8 cellular contexts compared by ENCODE assay signal in the genomic region with DNA sequence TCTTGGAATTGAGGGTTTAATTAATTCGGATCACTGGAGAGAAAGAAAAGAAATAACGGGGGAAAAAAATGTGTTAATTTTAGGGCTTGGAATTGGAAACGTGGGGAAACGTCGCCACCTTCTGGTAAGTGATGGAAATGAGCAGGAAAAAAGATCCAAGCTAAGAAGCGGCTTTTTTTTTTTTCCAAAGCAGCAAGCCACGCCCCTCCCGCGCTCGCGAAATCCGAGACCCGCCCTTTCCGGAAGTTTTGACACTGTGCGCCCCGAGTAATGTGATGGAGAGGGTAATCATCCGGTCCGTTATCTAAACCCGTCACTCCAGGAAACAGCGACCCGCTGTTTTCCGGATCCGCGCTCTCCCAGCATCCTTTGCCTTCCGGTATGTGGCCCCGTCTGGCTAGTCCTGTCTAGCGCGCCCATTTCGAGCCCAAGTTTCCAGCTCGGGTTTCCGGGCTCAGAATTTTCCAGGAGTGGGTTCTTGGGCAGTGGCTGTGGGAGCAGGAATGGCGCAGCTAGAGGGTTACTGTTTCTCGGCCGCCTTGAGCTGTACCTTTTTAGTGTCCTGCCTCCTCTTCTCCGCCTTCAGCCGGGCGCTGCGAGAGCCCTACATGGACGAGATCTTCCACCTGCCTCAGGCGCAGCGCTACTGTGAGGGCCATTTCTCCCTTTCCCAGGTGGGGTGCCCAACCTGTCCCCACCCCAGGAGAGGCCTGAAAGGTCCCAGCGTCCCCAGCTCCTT.
DNase-seq lines count a peak whose midpoint lies in the region; ATAC-seq and TF ChIP-seq lines count a peak whose summit lies in the region.

A gene with protein sequence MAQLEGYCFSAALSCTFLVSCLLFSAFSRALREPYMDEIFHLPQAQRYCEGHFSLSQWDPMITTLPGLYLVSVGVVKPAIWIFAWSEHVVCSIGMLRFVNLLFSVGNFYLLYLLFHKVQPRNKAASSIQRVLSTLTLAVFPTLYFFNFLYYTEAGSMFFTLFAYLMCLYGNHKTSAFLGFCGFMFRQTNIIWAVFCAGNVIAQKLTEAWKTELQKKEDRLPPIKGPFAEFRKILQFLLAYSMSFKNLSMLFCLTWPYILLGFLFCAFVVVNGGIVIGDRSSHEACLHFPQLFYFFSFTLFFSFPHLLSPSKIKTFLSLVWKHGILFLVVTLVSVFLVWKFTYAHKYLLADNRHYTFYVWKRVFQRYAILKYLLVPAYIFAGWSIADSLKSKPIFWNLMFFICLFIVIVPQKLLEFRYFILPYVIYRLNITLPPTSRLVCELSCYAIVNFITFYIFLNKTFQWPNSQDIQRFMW (plus strand): TSS at position 384 of the 739 bp plus-strand sequence. CDS start 120 bp downstream, at position 504.

- peaks cover 8% of the 10 kb centered on the region for H3K36me3 Mint-ChIP-seq in central memory CD8-positive, alpha-beta T cell (ENCODE audit: insufficient read depth)

- peak; percentile 9 for TF ChIP-seq CTCF in AG04449 (IDR thresholded peaks at IDR 0.05; ENCODE audit: insufficient read depth, low read length, missing control alignments)

- H3K4me3 ChIP-seq in AG04449 (ENCODE audit: low read depth, low read length), result peak within 1 kb of the TSS; percentile 86

- peaks cover 7% of the 10 kb centered on the region for H3K4me1 Mint-ChIP-seq in central memory CD8-positive, alpha-beta T cell

- CTCF ChIA-PET in AG04449 (lab: Yijun Ruan, JAX), result interaction anchor here (0.8 to 3.5 kb wide), 3 partner anchors 11 to 179 kb away, joined by 3 to 17 read pairs (median 3); no protein-coding TSS in a partner anchor

- H3K9me3 Mint-ChIP-seq in central memory CD8-positive, alpha-beta T cell, result no peaks in the 10 kb centered on the region

- H3K27ac Mint-ChIP-seq in central memory CD8-positive, alpha-beta T cell (ENCODE audit: low read depth), result peak within 1 kb of the TSS; percentile 98

- no peaks in the 10 kb centered on the region for H3K27me3 Mint-ChIP-seq in central memory CD8-positive, alpha-beta T cell

- peak; percentile 79 for DNase-seq in AG04449 (ENCODE audit: low read depth, low spot score)
- peak; percentile 75 for DNase-seq in NCI-H345 (lab: John Stamatoyannopoulos, UW)
- peak; percentile 80 to 90 (median 82) for DNase-seq in activated CD4-positive, CD25-positive, alpha-beta regulatory T cell (lab: John Stamatoyannopoulos, UW)
- DNase-seq in central memory CD8-positive, alpha-beta T cell (ENCODE audit: low spot score in 2 of 2), result peak; percentile 92 to 94
- DNase-seq in islet precursor cell, result peak; percentile 98
- DNase-seq in stimulated activated CD4-positive, alpha-beta T cell treated with anti-CD3 and anti-CD28 coated beads, Interleukin-12 subunit alpha, Interleukin-12 subunit beta, amount 100 ng/mL, for 48 hours (ENCODE audit: low read depth in 2 of 3, low spot score in 1 of 3), result peak; percentile 84 to 87 (median 87)

- H3K4me3 Mint-ChIP-seq in central memory CD8-positive, alpha-beta T cell, result peak within 1 kb of the TSS; percentile 92

- POLR2A ChIA-PET in AG04449 (lab: Yijun Ruan, JAX), result no interaction called here

- ATAC-seq in GM18870 (IDR thresholded peaks at IDR 0.05; ENCODE audit: unreplicated experiment) (peak; percentile 99), HG03135 (IDR thresholded peaks at IDR 0.05; ENCODE audit: unreplicated experiment) (peak; percentile 100)
- ATAC-seq in central memory CD8-positive, alpha-beta T cell (replicated peaks; ENCODE audit: extremely low read depth, poor library complexity, severe bottlenecking), result peak; percentile 99

Comparison
In these comparisons a context has a peak if more than half of its experiments do, and no peak if none do; other contexts are left out.
1. Peak in every context shown above with its lines: DNase-seq, ATAC-seq and H3K4me3 ChIP-seq.